Comparison of ENCODE assay signal across 13 cellular contexts in genomic region chr21:8992731-8993174, GRCh38.
DNase-seq lines count a peak whose midpoint lies in the region; ATAC-seq and TF ChIP-seq lines count a peak whose summit lies in the region.
"Had no signal": no experiment of that assay in that cellular context is flagged by ENCODE, and none has a peak within 500 bp of the region (broad histone marks: within the 10 kb centered on the region; RNA-seq: fewer than 3 reads in every experiment).

No MANE protein-coding gene starts in this region.

- peak; percentile 84 for DNase-seq in ELF-1 (ENCODE audit: low read depth, low spot score)
- DNase-seq in NCI-H2227 (lab: John Stamatoyannopoulos, UW; ENCODE audit: unreplicated experiment): peak; percentile 62
- DNase-seq in foreskin keratinocyte: no peak
- no peak for DNase-seq in neuronal stem cell (ENCODE audit: low spot score)
- no peak for DNase-seq in effector CD4-positive, alpha-beta T cell
- no peak for DNase-seq in NOMO-1 (lab: John Stamatoyannopoulos, UW; ENCODE audit: unreplicated experiment in 2 of 2)
- no peak for DNase-seq in activated T-cell treated with anti-CD3 and anti-CD28 coated beads for 4 hours
- no peak for DNase-seq in COR-L47 (lab: John Stamatoyannopoulos, UW)
- DNase-seq: activated CD4-positive, alpha-beta T cell treated with anti-CD3 and anti-CD28 coated beads, Interleukin-2, amount 10 ng/mL, durations not matched to agents 7 days and 5 days; activated naive CD4-positive, alpha-beta T cell treated with Interleukin-2 at 50 U/mL for 16 hours; central memory CD4-positive, alpha-beta T cell; left cardiac atrium had no signal

- H4K8ac ChIP-seq in neuronal stem cell (ENCODE audit: low read depth, low read length): no peak overlapping the region

- no CpG with 5 or more reads among the region's 6 CpGs for WGBS in neuronal stem cell (ENCODE audit: extremely low coverage in 2 of 2, insufficient read length in 2 of 2, insufficient replicate concordance in 1 of 2), 2 donors

- ATAC-seq in foreskin keratinocyte: peak; percentile 7

- H3K27me3 ChIP-seq in foreskin keratinocyte: no peaks in the 10 kb centered on the region
- H3K27me3 ChIP-seq in neuronal stem cell (ENCODE audit: control insufficient read depth in 3 of 3, insufficient read depth in 3 of 3, low read depth in 1 of 3, low read length in 3 of 3): peaks cover 0 to 2% (median 0%) of the 10 kb centered on the region in 3 experiments
- H3K27me3 ChIP-seq: neural progenitor cell had no signal

- H3K36me3 ChIP-seq in neuronal stem cell (replicated peaks in 1 of 2; ENCODE audit: control insufficient read depth in 2 of 2, insufficient read depth in 2 of 2, low read length in 2 of 2): no peaks in the 10 kb centered on the region
- H3K36me3 ChIP-seq: neural progenitor cell had no signal

- no peak overlapping the region for H3K9ac ChIP-seq in neuronal stem cell (ENCODE audit: low read depth, low read length, poor library complexity)
- H3K9ac ChIP-seq: neural progenitor cell had no signal

- H2BK15ac ChIP-seq in neuronal stem cell (ENCODE audit: low read length): no peak overlapping the region

- peaks cover 0 to 47% of the 10 kb centered on the region in 2 donors for H3K9me3 ChIP-seq in neuronal stem cell (replicated peaks in 1 of 2; ENCODE audit: control insufficient read depth in 2 of 2, insufficient read depth in 1 of 2, low read depth in 1 of 2, low read length in 2 of 2)

- H3K4ac ChIP-seq in neuronal stem cell (ENCODE audit: low read length): no peak overlapping the region

- peak overlapping the region in 1 of 2 donors; percentile 7 for H3K4me3 ChIP-seq in neuronal stem cell (ENCODE audit: low read length in 2 of 2)
- H3K4me3 ChIP-seq: neural progenitor cell had no signal

- H3K27ac ChIP-seq in foreskin keratinocyte (no peak overlapping the region), neuronal stem cell (replicated peaks; ENCODE audit: low read length) (no peak overlapping the region)
- H3K27ac ChIP-seq: neural progenitor cell had no signal

- H2BK12ac ChIP-seq in neuronal stem cell (ENCODE audit: low read length): no peak overlapping the region

- no peak overlapping the region for H3K18ac ChIP-seq in neuronal stem cell (ENCODE audit: low read length)

- peak overlapping the region; percentile 59 for H3K23ac ChIP-seq in neuronal stem cell (ENCODE audit: low read depth, low read length, poor library complexity)

- H2BK5ac ChIP-seq in neuronal stem cell (ENCODE audit: low read length): no peak overlapping the region

- H3K14ac ChIP-seq in neuronal stem cell (ENCODE audit: low read length): no peak overlapping the region

- TF ChIP-seq CTCF in foreskin keratinocyte (conservative IDR thresholded peaks at IDR 0.05): no peak

- H2AFZ ChIP-seq in neuronal stem cell (ENCODE audit: low read length): no peak overlapping the region
- H2AFZ ChIP-seq: neural progenitor cell had no signal

- no peaks in the 10 kb centered on the region for H3K4me1 ChIP-seq in foreskin keratinocyte
- H3K4me1 ChIP-seq in neuronal stem cell (ENCODE audit: control insufficient read depth in 2 of 2, insufficient read depth in 1 of 2, low read depth in 1 of 2, low read length in 2 of 2): no peaks in the 10 kb centered on the region
- H3K4me1 ChIP-seq: neural progenitor cell had no signal

- H4K91ac ChIP-seq in neuronal stem cell (ENCODE audit: low read depth, low read length, poor library complexity): no peak overlapping the region

- H2BK120ac ChIP-seq in neuronal stem cell (ENCODE audit: low read depth, low read length): no peak overlapping the region

- H3K79me1 ChIP-seq in neuronal stem cell (ENCODE audit: low read depth, low read length): no peaks in the 10 kb centered on the region

- H3K4me2 ChIP-seq in neuronal stem cell (ENCODE audit: insufficient read depth, low read length, poor library complexity, severe bottlenecking): no peak overlapping the region
- H3K4me2 ChIP-seq: neural progenitor cell had no signal

- H2AK5ac ChIP-seq in neuronal stem cell (ENCODE audit: low read depth, low read length): no peak overlapping the region

Comparison
In these comparisons a context has a peak if more than half of its experiments do, and no peak if none do; other contexts are left out.
1. DNase-seq: peak in ELF-1 (single experiment) and NCI-H2227 (single experiment); none in foreskin keratinocyte (0 of 2), neuronal stem cell (single experiment), effector CD4-positive, alpha-beta T cell (single experiment), NOMO-1 (0 of 2), activated T-cell treated with anti-CD3 and anti-CD28 coated beads for 4 hours (single experiment) and COR-L47 (single experiment).